Comparison of ENCODE assay signal across 8 cellular contexts in the genomic region with DNA sequence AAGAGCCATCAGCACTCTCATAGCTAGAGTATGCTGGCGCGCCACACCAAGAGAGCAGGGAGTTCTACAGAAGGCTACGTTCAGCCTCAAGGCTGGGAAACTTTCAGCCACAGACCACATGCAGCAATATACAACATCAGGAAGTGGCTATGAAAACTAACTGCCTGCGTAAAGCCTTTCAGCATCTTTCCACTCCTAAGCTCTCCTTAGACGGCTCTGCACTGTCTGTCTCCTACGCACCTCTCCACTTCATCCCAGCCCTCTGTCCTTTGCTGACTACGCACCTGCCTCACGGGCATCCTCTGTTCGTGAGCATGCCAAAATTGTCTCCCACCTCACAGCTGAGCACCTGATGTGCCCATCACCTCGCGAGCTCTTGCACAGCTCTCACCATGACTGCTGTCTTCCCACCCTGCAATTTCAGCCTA. TPM values are rescaled to one million over a fixed set of nuclear protein-coding genes. Genes with fewer than 3 reads are reported as not detected.
DNase-seq lines count a peak whose midpoint lies in the region; ATAC-seq lines count a peak whose summit lies in the region.

No MANE protein-coding gene starts in this region.

- H3K27ac ChIP-seq in effector memory CD4-positive, alpha-beta T cell (ENCODE audit: insufficient read depth, low read length, poor library complexity, severe bottlenecking): peak overlapping the region; percentile 41

- DNase-seq in activated CD4-positive, alpha-beta T cell treated with anti-CD3 and anti-CD28 coated beads for 4 hours: peak; percentile 49 to 50
- DNase-seq in effector memory CD4-positive, alpha-beta T cell: peak; percentile 10 to 29 (median 24)
- DNase-seq in stimulated activated naive CD4-positive, alpha-beta T cell (lab: John Stamatoyannopoulos, UW): peak; percentile 34 to 70 (median 60)
- no peak for DNase-seq in cardiac septum (ENCODE audit: low spot score)
- no peak for DNase-seq in H4 (ENCODE audit: low spot score)
- no peak for DNase-seq in NCI-H1436 treated with DMSO at 0.1 percent for 48 hours (lab: John Stamatoyannopoulos, UW)
- no peak for DNase-seq in NCI-H1436 (lab: John Stamatoyannopoulos, UW)

- intact Hi-C loops in cardiac septum (cut with DNase I): no loop called here

- no peaks in the 10 kb centered on the region for H3K9me3 ChIP-seq in effector memory CD4-positive, alpha-beta T cell (ENCODE audit: control insufficient read depth, low read length)

- H3K36me3 ChIP-seq in effector memory CD4-positive, alpha-beta T cell (ENCODE audit: control insufficient read depth, insufficient read depth, low read length): peaks cover 18% of the 10 kb centered on the region

- H3K4me3 ChIP-seq in effector memory CD4-positive, alpha-beta T cell (ENCODE audit: insufficient read depth, low read depth, low read length, poor library complexity, severe bottlenecking): no peak overlapping the region

- no peaks in the 10 kb centered on the region for H3K27me3 ChIP-seq in effector memory CD4-positive, alpha-beta T cell (replicated peaks; ENCODE audit: control insufficient read depth, insufficient read depth, low read length, poor library complexity, severe bottlenecking)

- peaks cover 10% of the 10 kb centered on the region for H3K4me1 ChIP-seq in effector memory CD4-positive, alpha-beta T cell (ENCODE audit: control insufficient read depth, insufficient read depth, low read length, poor library complexity, severe bottlenecking)

- ATAC-seq in HG02763 (IDR thresholded peaks at IDR 0.05; ENCODE audit: unreplicated experiment): peak; percentile 53

RNA-seq across cellular contexts. Expression of a gene that starts 9.7 kb away (rescaled TPM):
- 22.0 TPM for total RNA-seq in cardiac septum
- total RNA-seq in H4 (2014; rRNA removed; shearing (Covaris generic)): 61.8 and 71.1 TPM in 2 replicates

RNA-seq across cellular contexts. Expression of a gene that starts 10.0 kb away (rescaled TPM):
- total RNA-seq in cardiac septum: 7.8 TPM
- total RNA-seq in H4 (2014; rRNA removed; shearing (Covaris generic)): 15.3 and 23.8 TPM in 2 replicates

RNA-seq across cellular contexts. Expression of a gene that starts 48.4 kb away (rescaled TPM):
- 82.3 TPM for total RNA-seq in cardiac septum
- 287 and 344 TPM in 2 replicates for total RNA-seq in H4 (2014; rRNA removed; shearing (Covaris generic))

Comparison
In these comparisons a context has a peak if more than half of its experiments do, and no peak if none do; other contexts are left out.
1. DNase-seq: peak in activated CD4-positive, alpha-beta T cell treated with anti-CD3 and anti-CD28 coated beads for 4 hours (2 of 2), effector memory CD4-positive, alpha-beta T cell (3 of 3) and stimulated activated naive CD4-positive, alpha-beta T cell (6 of 6); none in cardiac septum (single experiment), H4 (single experiment), NCI-H1436 treated with DMSO at 0.1 percent for 48 hours (single experiment) and NCI-H1436 (single experiment).